In genomic region chr2:160956243-160956802, GRCh38 we compare ENCODE assay signal across 13 cellular contexts.
DNase-seq lines count a peak whose midpoint lies in the region; FAIRE-seq and TF ChIP-seq lines count a peak whose summit lies in the region.
"Had no signal": no experiment of that assay in that cellular context is flagged by ENCODE, and none has a peak within 500 bp of the region (broad histone marks: within the 10 kb centered on the region; RNA-seq: fewer than 3 reads in every experiment).

No MANE protein-coding gene starts in this region.

- no peaks in the 10 kb centered on the region for H3K79me2 ChIP-seq in keratinocyte (ENCODE audit: control insufficient read depth, insufficient read depth, low read length)

- peak overlapping the region; percentile 21 for H2AFZ ChIP-seq in keratinocyte (ENCODE audit: control insufficient read depth, low read length)

- intact Hi-C loops in testis (cut with DNase I; ENCODE audit: low total_unique reads) = no loop called here

- no peaks in the 10 kb centered on the region for H3K36me3 ChIP-seq in MG63
- H3K36me3 ChIP-seq in keratinocyte (ENCODE audit: control insufficient read depth in 2 of 2, extremely low read depth in 1 of 2, insufficient read depth in 2 of 2, low read length in 2 of 2) = no peaks in the 10 kb centered on the region
- H3K36me3 ChIP-seq in testis (ENCODE audit: low read depth, missing control alignments) = no peaks in the 10 kb centered on the region
- no peaks in the 10 kb centered on the region for H3K36me3 ChIP-seq in effector memory CD4-positive, alpha-beta T cell (ENCODE audit: control insufficient read depth, insufficient read depth, low read length)
- H3K36me3 ChIP-seq: ovary had no signal

- H3K9me3 ChIP-seq in MG63 = no peaks in the 10 kb centered on the region
- no peaks in the 10 kb centered on the region for H3K9me3 ChIP-seq in keratinocyte (ENCODE audit: control insufficient read depth, low read depth, low read length)
- no peaks in the 10 kb centered on the region for H3K9me3 ChIP-seq in testis
- H3K9me3 ChIP-seq in effector memory CD4-positive, alpha-beta T cell (ENCODE audit: control insufficient read depth, low read length) = no peaks in the 10 kb centered on the region
- H3K9me3 ChIP-seq: ovary had no signal

- no peaks in the 10 kb centered on the region for H3K9me1 ChIP-seq in keratinocyte (ENCODE audit: control insufficient read depth, extremely low read depth, insufficient read depth, low read length)

- H3K27me3 ChIP-seq in MG63 (no peaks in the 10 kb centered on the region), keratinocyte (ENCODE audit: control insufficient read depth, extremely low read depth, insufficient read depth, low read length) (no peaks in the 10 kb centered on the region), testis (no peaks in the 10 kb centered on the region)
- no peaks in the 10 kb centered on the region for H3K27me3 ChIP-seq in effector memory CD4-positive, alpha-beta T cell (replicated peaks; ENCODE audit: control insufficient read depth, insufficient read depth, low read length, poor library complexity, severe bottlenecking)
- H3K27me3 ChIP-seq: ovary had no signal

- H4K20me1 ChIP-seq in keratinocyte (ENCODE audit: control insufficient read depth, extremely low read depth, insufficient read depth, low read length) = no peaks in the 10 kb centered on the region

- no peak overlapping the region for H3K27ac ChIP-seq in keratinocyte (ENCODE audit: control insufficient read depth, insufficient read depth, low read length)
- H3K27ac ChIP-seq in testis = no peak overlapping the region
- no peak overlapping the region for H3K27ac ChIP-seq in effector memory CD4-positive, alpha-beta T cell (ENCODE audit: insufficient read depth, low read length, poor library complexity, severe bottlenecking)
- H3K27ac ChIP-seq: ovary had no signal

- dilution Hi-C loops in keratinocyte (cut with MboI; ENCODE audit: extremely low pct_ligation_motif_present, low sequenced_read_pairs) = no loop called here

- DNase-seq in MG63 (peak; percentile 93), dedifferentiated amniotic fluid mesenchymal stem cell (ENCODE audit: extremely low spot score) (peak; percentile 35), keratinocyte (ENCODE audit: low read depth, low spot score) (no peak), testis (peak; percentile 43), activated gamma-delta T cell (lab: John Stamatoyannopoulos, UW) (no peak), D341Med (ENCODE audit: low spot score) (no peak), DMS153 treated with DMSO at 0.1 percent for 48 hours (lab: John Stamatoyannopoulos, UW; ENCODE audit: unreplicated experiment) (no peak)
- DNase-seq in effector memory CD4-positive, alpha-beta T cell = no peak
- DNase-seq: activated T-cell treated with anti-CD3 and anti-CD28 coated beads, Interleukin-2, amount 50 U/mL, for 1 hour; anterior cingulate cortex; endodermal cell; ovary had no signal

- peak overlapping the region; percentile 30 for H3K4me2 ChIP-seq in keratinocyte (ENCODE audit: control insufficient read depth, extremely low read depth, insufficient read depth, low read depth, low read length)

- H3K9ac ChIP-seq in keratinocyte (ENCODE audit: control insufficient read depth, extremely low read depth, insufficient read depth, low read length) = no peak overlapping the region

- 61 to 63% methylated on average over 6 of the region's 6 CpGs for WGBS in testis, 2 donors

- no peak for TF ChIP-seq POLR2A in testis (IDR thresholded peaks at IDR 0.05)

- FAIRE-seq in keratinocyte (lab: Jason Lieb, UNC) = peak; percentile 63
- FAIRE-seq: H54 had no signal

- H3K4me1 ChIP-seq in keratinocyte (ENCODE audit: control insufficient read depth, extremely low read depth, insufficient read depth, low read length) (peaks cover 16% of the 10 kb centered on the region), testis (peaks cover 4% of the 10 kb centered on the region)
- no peaks in the 10 kb centered on the region for H3K4me1 ChIP-seq in effector memory CD4-positive, alpha-beta T cell (ENCODE audit: control insufficient read depth, insufficient read depth, low read length, poor library complexity, severe bottlenecking)

- H3K4me3 ChIP-seq in MG63 (no peak overlapping the region), keratinocyte (ENCODE audit: control insufficient read depth in 2 of 3, extremely low read depth in 1 of 3, insufficient read depth in 2 of 3, low read depth in 1 of 3, low read length in 3 of 3) (no peak overlapping the region), testis (no peak overlapping the region)
- no peak overlapping the region for H3K4me3 ChIP-seq in effector memory CD4-positive, alpha-beta T cell (ENCODE audit: insufficient read depth, low read depth, low read length, poor library complexity, severe bottlenecking)
- H3K4me3 ChIP-seq: ovary had no signal

- TF ChIP-seq CTCF in keratinocyte (optimal IDR thresholded peaks at IDR 0.05 in 1 of 3, IDR thresholded peaks at IDR 0.05 in 1 of 3, conservative IDR thresholded peaks at IDR 0.05 in 1 of 3; ENCODE audit: extremely low read depth in 1 of 3, insufficient read depth in 2 of 3, low read length in 3 of 3) (no peak), testis (IDR thresholded peaks at IDR 0.05) (no peak)

Comparison
In these comparisons a context has a peak if more than half of its experiments do, and no peak if none do; other contexts are left out.
1. DNase-seq: peak in MG63 (single experiment), dedifferentiated amniotic fluid mesenchymal stem cell (single experiment) and testis (single experiment); none in keratinocyte (single experiment), activated gamma-delta T cell (single experiment), D341Med (single experiment), DMS153 treated with DMSO at 0.1 percent for 48 hours (single experiment) and effector memory CD4-positive, alpha-beta T cell (0 of 3).